ENCODE assay signal across 10 cellular contexts in genomic region chr10:47870887-47871286, GRCh38. TPM values are rescaled to one million over a fixed set of nuclear protein-coding genes. Genes with fewer than 3 reads are reported as not detected.
"Had no signal": no experiment of that assay in that cellular context is flagged by ENCODE, and none has a peak within 500 bp of the region (broad histone marks: within the 10 kb centered on the region; RNA-seq: fewer than 3 reads in every experiment).

No MANE protein-coding gene starts in this region.

RNA-seq across cellular contexts. Expression of gene NPY4R2, which starts 47.6 kb away (rescaled TPM):
- total RNA-seq: kidney, kidney epithelial cell, left ventricle myocardium inferior, left ventricle myocardium superior, liver, lung microvascular endothelial cell, mammary epithelial cell, mesothelial cell of epicardium, mononuclear cell, myocyte had no signal
